In genomic region chr13:110582421-110582954, GRCh38 we compare ENCODE assay signal across 1 cellular context.
TF ChIP-seq lines count a peak whose summit lies in the region.

No MANE protein-coding gene starts in this region.

TF ChIP-seq in HepG2, 621 proteins besides CTCF, POLR2A, EP300 and RAD21:
- peak; percentile 44 for TF ChIP-seq ZNF687 (CRISPR knock-in tag; IDR thresholded peaks at IDR 0.05)
- TF ChIP-seq, protein P1, sequence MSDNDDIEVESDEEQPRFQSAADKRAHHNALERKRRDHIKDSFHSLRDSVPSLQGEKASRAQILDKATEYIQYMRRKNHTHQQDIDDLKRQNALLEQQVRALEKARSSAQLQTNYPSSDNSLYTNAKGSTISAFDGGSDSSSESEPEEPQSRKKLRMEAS (IDR thresholded peaks at IDR 0.05): peak; percentile 24; the same call in 1 of the 2 replicates
- TF ChIP-seq ADNP (CRISPR knock-in tag; IDR thresholded peaks at IDR 0.05): no peak
